16 cellular contexts compared by ENCODE assay signal in the genomic region with DNA sequence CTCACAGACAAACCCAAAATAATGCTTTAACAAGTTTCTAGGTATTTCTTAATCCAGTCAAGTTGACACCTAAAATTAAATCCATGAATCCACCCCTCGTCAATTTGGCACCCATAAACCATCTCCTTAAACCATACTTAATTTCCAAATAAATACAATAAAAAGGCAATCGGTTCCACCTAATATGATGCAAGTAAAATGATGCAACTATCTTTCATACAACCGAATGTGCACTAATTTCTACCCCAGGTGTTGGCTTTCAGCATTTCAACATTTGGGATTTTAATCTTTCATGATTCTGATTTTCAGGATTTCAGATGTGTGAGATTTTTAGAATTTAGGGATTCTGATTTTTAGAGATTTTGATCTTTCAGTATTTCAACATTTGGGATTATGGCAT. TPM values are rescaled to one million over a fixed set of nuclear protein-coding genes. Genes with fewer than 3 reads are reported as not detected.
DNase-seq lines count a peak whose midpoint lies in the region; ATAC-seq and TF ChIP-seq lines count a peak whose summit lies in the region.
"Had no signal": no experiment of that assay in that cellular context is flagged by ENCODE, and none has a peak within 500 bp of the region (broad histone marks: within the 10 kb centered on the region; RNA-seq: fewer than 3 reads in every experiment).

No MANE protein-coding gene starts in this region.

- no peak overlapping the region for H2AFZ ChIP-seq in mammary epithelial cell (ENCODE audit: low read depth, low read length)

- H3K27ac ChIP-seq in mammary epithelial cell (ENCODE audit: insufficient read depth, low read depth, low read length): no peak overlapping the region
- no peak overlapping the region for H3K27ac ChIP-seq in transverse colon
- H3K27ac ChIP-seq: BLaER1, Peyer's patch had no signal

- H3K9me3 ChIP-seq in mammary epithelial cell (replicated peaks; ENCODE audit: insufficient read depth, low read length): no peaks in the 10 kb centered on the region
- no peaks in the 10 kb centered on the region for H3K9me3 ChIP-seq in transverse colon
- H3K9me3 ChIP-seq: BLaER1, Peyer's patch had no signal

- no peak for ATAC-seq in activated T-helper 17 cell treated with anti-CD3 and anti-CD28 coated beads, Interleukin-2, amount 50 U/mL, for 72 hours (replicated peaks)
- no peak for ATAC-seq in GM18511 (IDR thresholded peaks at IDR 0.05; ENCODE audit: unreplicated experiment)

- in situ Hi-C loops in mammary epithelial cell (cut with MboI; ENCODE audit: low sequenced_read_pairs in 2 of 2) (no loop called here), transverse colon (cut with MboI; ENCODE audit: low pct_ligation_motif_present in 1 of 4, low pct_unique_long_range_greater_than_20kb in 1 of 4, low sequenced_read_pairs in 3 of 4) (no loop called here)

- H4K20me1 ChIP-seq in mammary epithelial cell (ENCODE audit: insufficient read depth, low read length): peaks cover 9% of the 10 kb centered on the region

- H3K9me3 Mint-ChIP-seq in MCF 10A (ENCODE audit: unreplicated experiment): no peaks in the 10 kb centered on the region
- no peaks in the 10 kb centered on the region for H3K9me3 Mint-ChIP-seq in activated T-helper 17 cell treated with anti-CD3 and anti-CD28 coated beads, Interleukin-2, amount 50 U/mL, for 72 hours
- H3K9me3 Mint-ChIP-seq in nephron progenitor cell: peaks cover 5% of the 10 kb centered on the region
- H3K9me3 Mint-ChIP-seq: CD8-positive, alpha-beta memory T cell had no signal

- no peak overlapping the region for H3K4me3 ChIP-seq in mammary epithelial cell (replicated peaks in 1 of 3; ENCODE audit: insufficient read depth in 1 of 3, low read depth in 2 of 3, low read length in 3 of 3)
- no peak overlapping the region for H3K4me3 ChIP-seq in transverse colon
- H3K4me3 ChIP-seq: BLaER1, Peyer's patch had no signal

- 92% methylated on average over 3 of the region's 3 CpGs for WGBS in mammary epithelial cell (ENCODE audit: low coverage, missing lambda C conversion rate)
- 92 to 95% methylated on average over 3 of the region's 3 CpGs for WGBS in transverse colon (ENCODE audit: low coverage in 1 of 2), 2 donors

- intact Hi-C loops in MCF 10A (cut with micrococcal nuclease) (no loop called here), mammary epithelial cell (cut with micrococcal nuclease) (no loop called here), transverse colon (cut with DNase I; ENCODE audit: low total_unique reads) (no loop called here)

- H3K27me3 Mint-ChIP-seq in MCF 10A (ENCODE audit: insufficient read depth, unreplicated experiment): no peaks in the 10 kb centered on the region
- H3K27me3 Mint-ChIP-seq in activated T-helper 17 cell treated with anti-CD3 and anti-CD28 coated beads, Interleukin-2, amount 50 U/mL, for 72 hours: no peaks in the 10 kb centered on the region
- no peaks in the 10 kb centered on the region for H3K27me3 Mint-ChIP-seq in nephron progenitor cell (ENCODE audit: low read depth, poor library complexity)
- H3K27me3 Mint-ChIP-seq: CD8-positive, alpha-beta memory T cell had no signal

- H3K36me3 ChIP-seq in mammary epithelial cell (ENCODE audit: insufficient read depth, low read length) (no peaks in the 10 kb centered on the region), transverse colon (no peaks in the 10 kb centered on the region)

- H3K36me3 Mint-ChIP-seq in MCF 10A (ENCODE audit: insufficient read depth, unreplicated experiment) (peaks cover 14% of the 10 kb centered on the region), nephron progenitor cell (ENCODE audit: low read depth) (peaks cover 37% of the 10 kb centered on the region)
- peaks cover 29% of the 10 kb centered on the region for H3K36me3 Mint-ChIP-seq in activated T-helper 17 cell treated with anti-CD3 and anti-CD28 coated beads, Interleukin-2, amount 50 U/mL, for 72 hours (ENCODE audit: low read depth)

- no peak for TF ChIP-seq EP300 in transverse colon (IDR thresholded peaks at IDR 0.05; ENCODE audit: low read depth)

- H3K4me3 Mint-ChIP-seq in MCF 10A (ENCODE audit: unreplicated experiment) (no peak overlapping the region), nephron progenitor cell (no peak overlapping the region)
- no peak overlapping the region for H3K4me3 Mint-ChIP-seq in activated T-helper 17 cell treated with anti-CD3 and anti-CD28 coated beads, Interleukin-2, amount 50 U/mL, for 72 hours

- TF ChIP-seq CTCF in MCF 10A (IDR thresholded peaks at IDR 0.05; ENCODE audit: unreplicated experiment): no peak
- no peak for TF ChIP-seq CTCF in mammary epithelial cell (conservative IDR thresholded peaks at IDR 0.05 in 1 of 2, IDR thresholded peaks at IDR 0.05 in 1 of 2; ENCODE audit: extremely low read depth in 1 of 2, insufficient read depth in 1 of 2, low read depth in 1 of 2, low read length in 2 of 2)
- no peak for TF ChIP-seq CTCF in nephron progenitor cell (IDR thresholded peaks at IDR 0.05)
- TF ChIP-seq CTCF in transverse colon (IDR thresholded peaks at IDR 0.05): no peak

- dilution Hi-C loops in mammary epithelial cell (cut with HindIII; ENCODE audit: low sequenced_read_pairs): no loop called here

- H3K79me2 ChIP-seq in mammary epithelial cell (ENCODE audit: insufficient read depth, low read length): peaks cover 92% of the 10 kb centered on the region

- POLR2A ChIA-PET in MCF 10A (lab: Yijun Ruan, JAX): interaction anchor here (1.0 to 1.4 kb wide), 2 partner anchors 16 to 17 kb away, joined by 4 to 5 read pairs; a partner anchor contains a TSS

- H3K27ac Mint-ChIP-seq in MCF 10A (ENCODE audit: low read depth, unreplicated experiment): peak overlapping the region; percentile 37
- peak overlapping the region; percentile 61 for H3K27ac Mint-ChIP-seq in activated T-helper 17 cell treated with anti-CD3 and anti-CD28 coated beads, Interleukin-2, amount 50 U/mL, for 72 hours
- peak overlapping the region; percentile 39 for H3K27ac Mint-ChIP-seq in nephron progenitor cell

- no peak overlapping the region for H3K4me2 ChIP-seq in mammary epithelial cell (ENCODE audit: insufficient read depth, low read depth, low read length)
- H3K4me2 ChIP-seq: BLaER1 had no signal

- DNase-seq in MCF 10A (ENCODE audit: unreplicated experiment) (no peak), mammary epithelial cell (no peak), nephron progenitor cell (no peak), HK-2 (ENCODE audit: unreplicated experiment) (no peak), transverse colon (no peak)
- DNase-seq: CD8-positive, alpha-beta memory T cell; H7; NCI-H1092 treated with DMSO at 0.1 percent for 48 hours; NCI-H146; NCI-H2029 treated with DMSO at 0.1 percent for 48 hours; NCI-H2171; NCI-H526; Peyer's patch had no signal

- H3K9ac ChIP-seq in mammary epithelial cell (ENCODE audit: insufficient read depth, low read length): no peak overlapping the region
- H3K9ac ChIP-seq: BLaER1 had no signal

- H3K4me1 Mint-ChIP-seq in MCF 10A (ENCODE audit: insufficient read depth, unreplicated experiment) (peaks cover 35% of the 10 kb centered on the region), nephron progenitor cell (no peaks in the 10 kb centered on the region)
- peaks cover 34% of the 10 kb centered on the region for H3K4me1 Mint-ChIP-seq in activated T-helper 17 cell treated with anti-CD3 and anti-CD28 coated beads, Interleukin-2, amount 50 U/mL, for 72 hours

- peaks cover 9% of the 10 kb centered on the region for H3K4me1 ChIP-seq in mammary epithelial cell (ENCODE audit: insufficient read depth, low read length)
- H3K4me1 ChIP-seq in transverse colon: peaks cover 0 to 63% (median 44%) of the 10 kb centered on the region in 4 donors

- no peaks in the 10 kb centered on the region for H3K27me3 ChIP-seq in mammary epithelial cell (ENCODE audit: insufficient read depth, low read length)
- H3K27me3 ChIP-seq in transverse colon: no peaks in the 10 kb centered on the region
- H3K27me3 ChIP-seq: BLaER1, Peyer's patch had no signal

- CTCF ChIA-PET in MCF 10A (lab: Yijun Ruan, JAX) (interaction anchor here (0.7 to 0.8 kb wide), 2 partner anchors 27 to 207 kb away, joined by 3 read pairs; no protein-coding TSS in a partner anchor), mammary epithelial cell (lab: Charles Lee; ENCODE audit: low non-redundant PET) (no interaction called here)

- no peak for TF ChIP-seq POLR2A in transverse colon (IDR thresholded peaks at IDR 0.05)

- BruUV-seq in MCF 10A (replicated peaks; lab: Mats Ljungman, UMichigan): no TSS peak
- no TSS peak for BruUV-seq in mammary epithelial cell (replicated peaks; lab: Mats Ljungman, UMichigan)

RNA-seq across cellular contexts. Expression of a gene that starts 17.3 kb away (rescaled TPM):
- total RNA-seq in MCF 10A (2022) (58.1 and 62.7 TPM in 2 replicates), mammary epithelial cell (10 to 100 TPM; 55.7 to 73.4 TPM), transverse colon (100 to 1,000 TPM in 3 of 4 donors, 10 to 100 TPM in 1; 79.3 to 262 (median 112) TPM)
- polyA plus RNA-seq in mammary epithelial cell: 30.4 TPM
- 27.6 TPM for polyA minus RNA-seq in mammary epithelial cell
- 10 to 100 TPM; 39.2 to 60.3 TPM for total RNA-seq in activated T-helper 17 cell treated with anti-CD3 and anti-CD28 coated beads, Interleukin-2, amount 50 U/mL, for 72 hours

RNA-seq across cellular contexts. Expression of a gene that starts 25.1 kb away (rescaled TPM):
- total RNA-seq in MCF 10A (2022) (13.3 and 13.7 TPM in 2 replicates), mammary epithelial cell (1 to 10 TPM; 9.6 to 9.7 TPM), transverse colon (10 to 100 TPM in 3 of 4 donors, 1 to 10 TPM in 1; 6.4 to 67.3 (median 17.4) TPM)
- 2.6 TPM for polyA plus RNA-seq in mammary epithelial cell
- polyA minus RNA-seq in mammary epithelial cell: 8.7 TPM
- total RNA-seq in activated T-helper 17 cell treated with anti-CD3 and anti-CD28 coated beads, Interleukin-2, amount 50 U/mL, for 72 hours: 10 to 100 TPM; 14.1 to 21.4 TPM

RNA-seq across cellular contexts. Expression of a gene that starts 54.2 kb away (rescaled TPM):
- 2,063 and 2,180 TPM in 2 replicates for total RNA-seq in MCF 10A (2022)
- total RNA-seq in mammary epithelial cell: 1,000 to 10,000 TPM in 1 of 2 donors, 100 to 1,000 TPM in 1; 257 to 1,240 TPM
- 508 TPM for polyA plus RNA-seq in mammary epithelial cell
- polyA minus RNA-seq in mammary epithelial cell: 1,443 TPM
- total RNA-seq in activated T-helper 17 cell treated with anti-CD3 and anti-CD28 coated beads, Interleukin-2, amount 50 U/mL, for 72 hours: 1,000 to 10,000 TPM; 1,599 to 2,067 TPM
- 100 to 1,000 TPM in 2 of 4 donors, 10 to 100 TPM in 2; 15.1 to 157 (median 90.5) TPM for total RNA-seq in transverse colon
